In the genomic region with DNA sequence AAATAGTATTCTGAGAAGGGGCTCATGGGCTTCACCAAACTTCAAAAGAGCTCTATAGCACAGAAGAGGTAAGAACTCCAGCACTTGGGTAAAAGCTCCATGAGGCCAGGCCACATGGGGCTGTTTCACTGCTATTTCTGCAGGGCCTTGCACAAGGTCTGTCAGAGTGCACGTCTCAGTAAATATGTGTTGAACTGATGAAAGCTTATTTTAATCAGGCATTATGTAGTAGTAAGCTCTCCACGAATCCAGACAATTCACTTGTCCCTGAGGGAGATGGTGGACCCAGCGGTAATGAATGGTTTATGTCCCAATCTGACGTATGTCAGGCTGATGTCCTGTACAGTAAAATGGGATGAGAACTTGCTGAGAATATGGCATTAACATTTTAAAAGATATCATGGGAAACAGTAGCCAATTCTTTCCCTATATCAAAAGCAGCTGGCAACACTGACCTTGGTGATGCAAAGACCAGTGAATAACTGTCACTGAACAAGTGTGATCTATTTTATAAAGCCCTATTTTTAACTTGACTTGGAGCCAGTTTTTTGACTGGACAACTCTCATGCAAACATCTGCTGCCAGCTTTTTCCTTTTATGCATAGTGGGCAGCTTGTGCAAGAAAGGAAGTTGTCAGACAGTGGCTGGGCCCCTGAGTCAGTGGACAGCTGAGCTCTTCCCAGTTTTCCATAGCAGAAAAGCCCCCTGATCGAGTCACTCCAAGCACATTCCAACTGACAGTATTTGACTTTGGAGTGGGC, we compare ENCODE assay signal across 11 cellular contexts.
DNase-seq lines count a peak whose midpoint lies in the region; ATAC-seq and TF ChIP-seq lines count a peak whose summit lies in the region.
"Had no signal": no experiment of that assay in that cellular context is flagged by ENCODE, and none has a peak within 500 bp of the region (broad histone marks: within the 10 kb centered on the region; RNA-seq: fewer than 3 reads in every experiment).

No MANE protein-coding gene starts in this region.

- H3K4me1 ChIP-seq in BLaER1 treated with 17β-estradiol and CSF1 and Interleukin-3, amounts not matched to agents 10 nM and 100 nM = peaks cover 7 to 25% (median 14%) of the 10 kb centered on the region in 10 experiments; a peak in 17 of 20 replicates
- H3K4me1 ChIP-seq in SJSA1 (replicated peaks) = peaks cover 18% of the 10 kb centered on the region
- no peaks in the 10 kb centered on the region for H3K4me1 ChIP-seq in BE2C
- no peaks in the 10 kb centered on the region for H3K4me1 ChIP-seq in colonic mucosa
- H3K4me1 ChIP-seq: Caco-2 had no signal

- H3K4me2 ChIP-seq in BLaER1 treated with 17β-estradiol and CSF1 and Interleukin-3, amounts not matched to agents 10 nM and 100 nM = peak overlapping the region in 10 of 11 experiments; percentile 0 to 60 (median 28); a peak in 12 of 22 replicates

- no peak for DNase-seq in SJSA1 (ENCODE audit: low read depth in 1 of 2, low spot score in 2 of 2)
- DNase-seq in fibroblast of the aortic adventitia (ENCODE audit: low read depth) = peak; percentile 98
- DNase-seq in posterior vena cava (ENCODE audit: low spot score) = peak; percentile 81
- DNase-seq in BE2C = no peak
- DNase-seq in activated naive CD4-positive, alpha-beta T cell treated with anti-CD3 and anti-CD28 coated beads, Interleukin-2, amount 50 U/mL, for 16 hours = no peak
- no peak for DNase-seq in colonic mucosa
- DNase-seq: Caco-2; stimulated activated CD4-positive, alpha-beta T cell treated with anti-CD3 and anti-CD28 coated beads, Interleukin-4, amount 100 ng/mL, for 4 hours; T-helper 17 cell had no signal

- intact Hi-C loops in posterior vena cava (cut with DNase I) = no loop called here
- intact Hi-C loops in colonic mucosa (cut with DNase I) = no loop called here

- no peak for TF ChIP-seq CTCF in fibroblast of the aortic adventitia (IDR thresholded peaks at IDR 0.05; ENCODE audit: insufficient read depth, low read length)
- no peak for TF ChIP-seq CTCF in BE2C (IDR thresholded peaks at IDR 0.05; ENCODE audit: low read depth, low read length)
- no peak for TF ChIP-seq CTCF in colonic mucosa (IDR thresholded peaks at IDR 0.05)

- no peak overlapping the region for H3K4me3 ChIP-seq in BLaER1 treated with 17β-estradiol and CSF1 and Interleukin-3, amounts not matched to agents 10 nM and 100 nM
- H3K4me3 ChIP-seq in SJSA1 (no peak overlapping the region), fibroblast of the aortic adventitia (ENCODE audit: low read depth, low read length) (no peak overlapping the region), BE2C (ENCODE audit: low read depth, low read length) (no peak overlapping the region), colonic mucosa (no peak overlapping the region)

- no peaks in the 10 kb centered on the region for H3K36me3 ChIP-seq in BLaER1 treated with 17β-estradiol and CSF1 and Interleukin-3, amounts not matched to agents 10 nM and 100 nM
- H3K36me3 ChIP-seq in SJSA1 (no peaks in the 10 kb centered on the region), BE2C (no peaks in the 10 kb centered on the region), colonic mucosa (no peaks in the 10 kb centered on the region)

- no peak overlapping the region; a peak in 1 of 22 replicates for H3K9ac ChIP-seq in BLaER1 treated with 17β-estradiol and CSF1 and Interleukin-3, amounts not matched to agents 10 nM and 100 nM
- H3K9ac ChIP-seq in colonic mucosa (ENCODE audit: low read depth in 2 of 2, low read length in 2 of 2) = no peak overlapping the region

- peaks cover 0 to 12% (median 8%) of the 10 kb centered on the region in 11 experiments; a peak in 5 of 22 replicates for H3K9me3 ChIP-seq in BLaER1 treated with 17β-estradiol and CSF1 and Interleukin-3, amounts not matched to agents 10 nM and 100 nM (replicated peaks in 1 of 11)
- no peaks in the 10 kb centered on the region for H3K9me3 ChIP-seq in SJSA1 (replicated peaks)
- no peaks in the 10 kb centered on the region for H3K9me3 ChIP-seq in BE2C
- H3K9me3 ChIP-seq in colonic mucosa = no peaks in the 10 kb centered on the region
- H3K9me3 ChIP-seq: Caco-2 had no signal

- no peaks in the 10 kb centered on the region for H3K27me3 ChIP-seq in BLaER1 treated with 17β-estradiol and CSF1 and Interleukin-3, amounts not matched to agents 10 nM and 100 nM
- H3K27me3 ChIP-seq in SJSA1 (replicated peaks) (no peaks in the 10 kb centered on the region), BE2C (peaks cover 2% of the 10 kb centered on the region; the same call in 1 of the 2 replicates), colonic mucosa (no peaks in the 10 kb centered on the region)

- no peaks in the 10 kb centered on the region for H4K20me1 ChIP-seq in BLaER1 treated with 17β-estradiol and CSF1 and Interleukin-3, amounts not matched to agents 10 nM and 100 nM

- no peak for ATAC-seq in esophagus mucosa
- ATAC-seq: T-helper 17 cell had no signal

- H3K27ac ChIP-seq in BLaER1 treated with 17β-estradiol and CSF1 and Interleukin-3, amounts not matched to agents 10 nM and 100 nM = peak overlapping the region in 3 of 11 experiments; percentile 3 to 56 (median 8); a peak in 4 of 22 replicates
- peak overlapping the region; percentile 35; the same call in 1 of the 2 replicates for H3K27ac ChIP-seq in SJSA1
- H3K27ac ChIP-seq in colonic mucosa = no peak overlapping the region

Comparison
In these comparisons a context has a peak if more than half of its experiments do, and no peak if none do; other contexts are left out.
1. DNase-seq: peak in fibroblast of the aortic adventitia (single experiment) and posterior vena cava (single experiment); none in SJSA1 (0 of 2), BE2C (single experiment), activated naive CD4-positive, alpha-beta T cell treated with anti-CD3 and anti-CD28 coated beads, Interleukin-2, amount 50 U/mL, for 16 hours (single experiment) and colonic mucosa (single experiment).